8 cellular contexts compared by ENCODE assay signal in genomic region chr3:184250167-184250828, GRCh38. TPM values are rescaled to one million over a fixed set of nuclear protein-coding genes. Genes with fewer than 3 reads are reported as not detected.
DNase-seq lines count a peak whose midpoint lies in the region; ATAC-seq, FAIRE-seq and TF ChIP-seq lines count a peak whose summit lies in the region.

No MANE protein-coding gene starts in this region.

- H3K9me3 ChIP-seq in hepatocyte (ENCODE audit: low read depth) = no peaks in the 10 kb centered on the region

- H3K4me3 Mint-ChIP-seq in T-cell = peak overlapping the region; percentile 93 to 99 (median 95)

- peaks cover 24% of the 10 kb centered on the region for H3K79me2 ChIP-seq in hepatocyte

- H3K4me2 ChIP-seq in hepatocyte = peak overlapping the region; percentile 88

- peak; percentile 72 for ATAC-seq in HG02884 (IDR thresholded peaks at IDR 0.05; ENCODE audit: unreplicated experiment)
- peak; percentile 64 to 66 (median 66) for ATAC-seq in T-cell (replicated peaks in 1 of 4)

- TF ChIP-seq POLR2A in GM12891 (IDR thresholded peaks at IDR 0.05; ENCODE audit: low read depth, low read length) = no peak

- peak overlapping the region; percentile 50 for H3K4me3 ChIP-seq in hepatocyte

- no peaks in the 10 kb centered on the region for H3K27me3 ChIP-seq in hepatocyte

- WGBS in hepatocyte (ENCODE audit: low lambda C conversion rate, missing lambda C conversion rate) = 17% methylated on average over 20 of the region's 20 CpGs

- H3K27ac Mint-ChIP-seq in T-cell = peak overlapping the region; percentile 67 to 97

- H2AFZ ChIP-seq in hepatocyte = peak overlapping the region; percentile 77

- no peaks in the 10 kb centered on the region for H3K27me3 Mint-ChIP-seq in T-cell

- no peaks in the 10 kb centered on the region for H4K20me1 ChIP-seq in hepatocyte (ENCODE audit: insufficient read depth, poor library complexity, severe bottlenecking)

- H3K4me1 ChIP-seq in hepatocyte (ENCODE audit: insufficient read depth) = peaks cover 12% of the 10 kb centered on the region

- CTCF ChIA-PET in T-cell (lab: Charles Lee) = interaction anchor here (0.6 to 1.7 kb wide), 17 partner anchors 8 to 355 kb away, joined by 3 to 14 read pairs (median 3); partner anchors contain the start of genes VWA5B2 (in 2 of the 2) and ABCF3 (in 1 of the 2)

- POLR2A ChIA-PET in T-cell (lab: Charles Lee) = no interaction called here

- DNase-seq in GM12891 (ENCODE audit: insufficient read length, low spot score) (peak; percentile 84), NCI-H1436 treated with DMSO at 0.1 percent for 48 hours (lab: John Stamatoyannopoulos, UW) (peak; percentile 81), T-cell (peak; percentile 63 to 89 (median 81)), anterior cingulate cortex (lab: John Stamatoyannopoulos, UW) (peak in 52 of 58 donors; percentile 15 to 87 (median 54)), hepatocyte (ENCODE audit: low spot score) (peak; percentile 93), retina (peak; percentile 83), cortex of kidney (lab: John Stamatoyannopoulos, UW) (no peak)

- peak overlapping the region; percentile 40 for H3K27ac ChIP-seq in hepatocyte

- H3K4me1 Mint-ChIP-seq in T-cell = peaks cover 9 to 18% (median 15%) of the 10 kb centered on the region in 3 donors

- TF ChIP-seq CTCF in hepatocyte (IDR thresholded peaks at IDR 0.05; ENCODE audit: poor library complexity) = peak; percentile 83

- peak; percentile 88 for FAIRE-seq in GM12891 (lab: Jason Lieb, UNC)

- no peaks in the 10 kb centered on the region for H3K9me3 Mint-ChIP-seq in T-cell

- H3K36me3 ChIP-seq in hepatocyte (replicated peaks; ENCODE audit: insufficient read depth, low read depth) = no peaks in the 10 kb centered on the region

- H3K9me2 ChIP-seq in hepatocyte (replicated peaks; ENCODE audit: insufficient read depth) = no peaks in the 10 kb centered on the region

- peaks cover 6% of the 10 kb centered on the region for H3K36me3 Mint-ChIP-seq in T-cell

TF ChIP-seq in GM12891, 5 proteins besides CTCF, POLR2A, EP300 and RAD21:
- TF ChIP-seq PAX5 (IDR thresholded peaks at IDR 0.05; ENCODE audit: insufficient read depth, low read length, severe bottlenecking) (no peak), POLR2AphosphoS5 (IDR thresholded peaks at IDR 0.05; ENCODE audit: low read depth, low read length) (no peak), SPI1 (IDR thresholded peaks at IDR 0.05; ENCODE audit: low read depth, low read length) (no peak), TAF1 (IDR thresholded peaks at IDR 0.05; ENCODE audit: low read depth, low read length) (no peak), POU2F2 (IDR thresholded peaks at IDR 0.05; ENCODE audit: low read depth, low read length) (no peak)

RNA-seq across cellular contexts. Expression of gene EEF1AKMT4, which starts 0.8 kb away (rescaled TPM):
- polyA plus RNA-seq in GM12891 (2012; ENCODE audit: low read depth, missing spikeins) = 5.7 TPM
- total RNA-seq in T-cell = 1 to 10 TPM in 4 of 5 donors, under 1 TPM in 1; 0.37 to 4.0 (median 2.3) TPM
- total RNA-seq in hepatocyte = 8.4 and 9.8 TPM in 2 replicates
- 13.5 and 16.5 TPM in 2 replicates for polyA plus RNA-seq in hepatocyte

RNA-seq across cellular contexts. Expression of gene ALG3, which starts 1.5 kb away (rescaled TPM):
- polyA plus RNA-seq in GM12891 (2012; ENCODE audit: low read depth, missing spikeins) = 29.7 TPM
- 10 to 100 TPM; 18.7 to 43.1 (median 39.9) TPM for total RNA-seq in T-cell
- total RNA-seq in hepatocyte = 52.3 and 68.9 TPM in 2 replicates
- polyA plus RNA-seq in hepatocyte = 120 and 122 TPM in 2 replicates

RNA-seq across cellular contexts. Expression of gene CAMK2N2, which starts 11.1 kb away (rescaled TPM):
- polyA plus RNA-seq in GM12891 (2012; ENCODE audit: low read depth, missing spikeins) = not detected
- under 1 TPM in 1 of 5 donors, not detected in 4; 0.19 TPM for total RNA-seq in T-cell
- not detected in 2 replicates for total RNA-seq in hepatocyte
- 0.11 and 0.30 TPM in 2 replicates for polyA plus RNA-seq in hepatocyte

RNA-seq across cellular contexts. Expression of gene VWA5B2, which starts 20.9 kb away (rescaled TPM):
- 0.08 TPM for polyA plus RNA-seq in GM12891 (2012; ENCODE audit: low read depth, missing spikeins)
- under 1 TPM in 3 of 5 donors, not detected in 2; 0.10 to 0.23 (median 0.16) TPM for total RNA-seq in T-cell
- 0.40 and 3.2 TPM in 2 replicates for total RNA-seq in hepatocyte
- polyA plus RNA-seq in hepatocyte = 1.0 and 1.5 TPM in 2 replicates

RNA-seq across cellular contexts. Expression of gene ECE2, which starts 25.5 kb away (rescaled TPM):
- polyA plus RNA-seq in GM12891 (2012; ENCODE audit: low read depth, missing spikeins) = not detected
- total RNA-seq in T-cell (not detected), hepatocyte (not detected in 2 replicates)
- not detected in 2 replicates for polyA plus RNA-seq in hepatocyte
